ENCODE assay signal across 11 cellular contexts in genomic region chr9:3758816-3759576, GRCh38.
DNase-seq lines count a peak whose midpoint lies in the region; ATAC-seq and TF ChIP-seq lines count a peak whose summit lies in the region.
"Had no signal": no experiment of that assay in that cellular context is flagged by ENCODE, and none has a peak within 500 bp of the region (broad histone marks: within the 10 kb centered on the region; RNA-seq: fewer than 3 reads in every experiment).

No MANE protein-coding gene starts in this region.

- H3K9me3 Mint-ChIP-seq in T-helper 2 cell treated with Interferon-gamma antibody and Interleukin-4, amounts not matched to agents 5 μg/mL and 100 μg/mL, for 36 hours, result peaks cover 6% of the 10 kb centered on the region

- TF ChIP-seq CTCF in GM10248 (IDR thresholded peaks at IDR 0.05; ENCODE audit: control extremely low read depth, extremely low read depth, low read depth, missing control alignments), result no peak

- H3K27me3 Mint-ChIP-seq in T-helper 2 cell treated with Interferon-gamma antibody and Interleukin-4, amounts not matched to agents 5 μg/mL and 100 μg/mL, for 36 hours (ENCODE audit: low read depth), result peaks cover 2% of the 10 kb centered on the region

- ATAC-seq in HG03354 (IDR thresholded peaks at IDR 0.05; ENCODE audit: poor library complexity, severe bottlenecking, unreplicated experiment) (peak; percentile 49), HG02610 (IDR thresholded peaks at IDR 0.05; ENCODE audit: unreplicated experiment) (no peak)
- ATAC-seq: right cardiac atrium had no signal

- POLR2A ChIA-PET in GM10248 (lab: Yijun Ruan, JAX), result no interaction called here

- peaks cover 25% of the 10 kb centered on the region for H3K4me1 Mint-ChIP-seq in T-helper 2 cell treated with Interferon-gamma antibody and Interleukin-4, amounts not matched to agents 5 μg/mL and 100 μg/mL, for 36 hours (ENCODE audit: low read depth)

- CTCF ChIA-PET in GM10248 (lab: Yijun Ruan, JAX), result no interaction called here

- H3K27ac Mint-ChIP-seq in T-helper 2 cell treated with Interferon-gamma antibody and Interleukin-4, amounts not matched to agents 5 μg/mL and 100 μg/mL, for 36 hours, result peak overlapping the region; percentile 49

- H3K36me3 Mint-ChIP-seq in T-helper 2 cell treated with Interferon-gamma antibody and Interleukin-4, amounts not matched to agents 5 μg/mL and 100 μg/mL, for 36 hours (ENCODE audit: low read depth), result peaks cover 7% of the 10 kb centered on the region

- peak overlapping the region; percentile 63 for H3K4me3 Mint-ChIP-seq in T-helper 2 cell treated with Interferon-gamma antibody and Interleukin-4, amounts not matched to agents 5 μg/mL and 100 μg/mL, for 36 hours

- DNase-seq in SIG-M5 treated with dmso at 0.1 percent for 504 hours (lab: John Stamatoyannopoulos, UW; ENCODE audit: unreplicated experiment), result peak; percentile 10
- DNase-seq in SIG-M5 (lab: John Stamatoyannopoulos, UW), result no peak
- peak; percentile 28 for DNase-seq in T-helper 2 cell treated with Interferon-gamma antibody and Interleukin-4, amounts not matched to agents 5 μg/mL and 100 μg/mL, for 36 hours (ENCODE audit: low spot score)
- DNase-seq in myocyte (ENCODE audit: low read depth), result peak; percentile 71
- DNase-seq in GM10248 (ENCODE audit: extremely low spot score), result no peak
- no peak for DNase-seq in COLO668 (lab: John Stamatoyannopoulos, UW; ENCODE audit: unreplicated experiment)
- DNase-seq: ACHN; activated effector memory CD4-positive, alpha-beta T cell treated with Interleukin-2 at 50 U/mL for 16 hours; right cardiac atrium had no signal

Comparison
In these comparisons a context has a peak if more than half of its experiments do, and no peak if none do; other contexts are left out.
1. DNase-seq: peak in SIG-M5 treated with dmso at 0.1 percent for 504 hours (single experiment), T-helper 2 cell treated with Interferon-gamma antibody and Interleukin-4, amounts not matched to agents 5 μg/mL and 100 μg/mL, for 36 hours (single experiment) and myocyte (single experiment); none in SIG-M5 (single experiment), GM10248 (single experiment) and COLO668 (single experiment).